In the genomic region with DNA sequence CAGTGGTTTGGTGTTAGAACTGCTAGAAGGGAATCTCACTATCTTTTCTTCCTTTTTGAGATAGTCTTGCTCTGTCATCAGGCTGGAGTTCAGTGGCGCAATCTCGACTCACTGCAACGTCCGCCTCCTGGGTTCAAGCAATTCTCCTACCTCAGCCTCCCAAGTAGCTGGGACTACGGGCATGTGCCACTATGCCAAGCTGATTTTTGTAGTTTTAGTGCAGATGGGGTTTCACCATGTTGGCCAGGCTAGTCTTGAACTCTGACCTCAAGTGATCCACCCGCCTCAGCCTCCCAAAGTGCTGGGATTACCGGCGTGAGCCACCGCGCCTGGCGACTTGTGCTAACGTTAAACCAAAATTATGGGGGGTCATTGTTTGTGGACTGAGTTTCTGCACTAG, we compare ENCODE assay signal across 1 cellular context.
TF ChIP-seq lines count a peak whose summit lies in the region.
"Not testable (repeated sequence)": the region's sequence is repeated elsewhere in the genome, so short reads cannot be mapped to it uniquely, and the experiment has no call there.

No MANE protein-coding gene starts in this region.

TF ChIP-seq in K562, 482 proteins besides CTCF, POLR2A, EP300 and RAD21:
- TF ChIP-seq, protein P1, sequence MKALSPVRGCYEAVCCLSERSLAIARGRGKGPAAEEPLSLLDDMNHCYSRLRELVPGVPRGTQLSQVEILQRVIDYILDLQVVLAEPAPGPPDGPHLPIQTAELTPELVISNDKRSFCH (CRISPR knock-in tag; IDR thresholded peaks at IDR 0.05), result not testable (repeated sequence)
- TF ChIP-seq, protein P1 (tag; IDR thresholded peaks at IDR 0.05), result 0 out of 2 replicates have a peak, but pooled peaks have one; percentile 41
- TF ChIP-seq, protein P2, sequence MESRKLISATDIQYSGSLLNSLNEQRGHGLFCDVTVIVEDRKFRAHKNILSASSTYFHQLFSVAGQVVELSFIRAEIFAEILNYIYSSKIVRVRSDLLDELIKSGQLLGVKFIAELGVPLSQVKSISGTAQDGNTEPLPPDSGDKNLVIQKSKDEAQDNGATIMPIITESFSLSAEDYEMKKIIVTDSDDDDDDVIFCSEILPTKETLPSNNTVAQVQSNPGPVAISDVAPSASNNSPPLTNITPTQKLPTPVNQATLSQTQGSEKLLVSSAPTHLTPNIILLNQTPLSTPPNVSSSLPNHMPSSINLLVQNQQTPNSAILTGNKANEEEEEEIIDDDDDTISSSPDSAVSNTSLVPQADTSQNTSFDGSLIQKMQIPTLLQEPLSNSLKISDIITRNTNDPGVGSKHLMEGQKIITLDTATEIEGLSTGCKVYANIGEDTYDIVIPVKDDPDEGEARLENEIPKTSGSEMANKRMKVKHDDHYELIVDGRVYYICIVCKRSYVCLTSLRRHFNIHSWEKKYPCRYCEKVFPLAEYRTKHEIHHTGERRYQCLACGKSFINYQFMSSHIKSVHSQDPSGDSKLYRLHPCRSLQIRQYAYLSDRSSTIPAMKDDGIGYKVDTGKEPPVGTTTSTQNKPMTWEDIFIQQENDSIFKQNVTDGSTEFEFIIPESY (CRISPR knock-in tag; IDR thresholded peaks at IDR 0.05), result peak; percentile 86
- not testable (repeated sequence) for TF ChIP-seq TOE1 (IDR thresholded peaks at IDR 0.05; ENCODE audit: borderline replicate concordance)
- TF ChIP-seq TOE1 (CRISPR knock-in tag; IDR thresholded peaks at IDR 0.05; ENCODE audit: borderline replicate concordance, low read depth), result 0 out of 2 replicates have a peak, but pooled peaks have one; percentile 20
- peak; percentile 28; the same call in 1 of the 2 replicates for TF ChIP-seq POLR2G (IDR thresholded peaks at IDR 0.05; ENCODE audit: low read depth, low read length)
- TF ChIP-seq CC2D1A (IDR thresholded peaks at IDR 0.05), result 0 out of 2 replicates have a peak, but pooled peaks have one; percentile 25
- TF ChIP-seq NR2C2 (CRISPR knock-in tag; IDR thresholded peaks at IDR 0.05), result peak; percentile 37; the same call in 1 of the 2 replicates
- TF ChIP-seq NR2C2 (tag; IDR thresholded peaks at IDR 0.05), result peak; percentile 29; the same call in 1 of the 2 replicates
- TF ChIP-seq NR2C1 (IDR thresholded peaks at IDR 0.05), result peak; percentile 11; the same call in 1 of the 2 replicates
- peak; percentile 75 for TF ChIP-seq NR2C1 (tag; IDR thresholded peaks at IDR 0.05)
- peak; percentile 57 for TF ChIP-seq CEBPB (tag; IDR thresholded peaks at IDR 0.05)
